16 cellular contexts compared by ENCODE assay signal in the genomic region with DNA sequence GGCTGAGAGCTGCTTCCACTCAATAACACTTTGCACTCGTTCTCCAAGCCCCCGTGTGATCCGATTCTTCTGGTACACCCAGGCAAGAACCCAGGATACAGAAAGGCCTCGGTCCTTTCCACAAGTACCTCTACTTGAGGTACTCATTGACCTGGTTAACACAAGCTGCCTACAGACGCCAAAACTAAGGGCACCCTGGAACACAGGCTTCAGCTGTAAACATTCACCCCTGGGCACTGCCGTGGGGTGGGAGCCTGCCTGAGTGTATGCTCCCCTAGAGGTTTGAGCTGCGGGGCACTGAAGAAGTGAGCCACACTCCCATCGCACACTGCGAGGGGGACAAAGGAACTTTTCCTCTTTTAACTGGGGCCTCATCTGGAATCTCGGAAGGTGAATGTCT. TPM values are rescaled to one million over a fixed set of nuclear protein-coding genes. Genes with fewer than 3 reads are reported as not detected.
DNase-seq lines count a peak whose midpoint lies in the region; ATAC-seq, FAIRE-seq and TF ChIP-seq lines count a peak whose summit lies in the region.
"Had no signal": no experiment of that assay in that cellular context is flagged by ENCODE, and none has a peak within 500 bp of the region (broad histone marks: within the 10 kb centered on the region; RNA-seq: fewer than 3 reads in every experiment).

No MANE protein-coding gene starts in this region.

- DNase-seq in AG10803 (ENCODE audit: low read depth), result no peak
- no peak for DNase-seq in IMR-90
- DNase-seq in endothelial cell of umbilical vein (ENCODE audit: low read depth, low spot score), result peak; percentile 7
- no peak for DNase-seq in NCI-H2196 treated with DMSO at 0.1 percent for 48 hours (lab: John Stamatoyannopoulos, UW; ENCODE audit: unreplicated experiment)
- no peak for DNase-seq in hypothalamus (lab: John Stamatoyannopoulos, UW)
- DNase-seq in SKM-1 treated with dmso at 0.1 percent for 144 hours (lab: John Stamatoyannopoulos, UW; ENCODE audit: unreplicated experiment), result no peak
- no peak for DNase-seq in NCI-H2107 treated with DMSO at 0.1 percent for 48 hours (lab: John Stamatoyannopoulos, UW; ENCODE audit: unreplicated experiment)
- DNase-seq: caudate nucleus, NCI-H1694 had no signal

- CTCF ChIA-PET in IMR-90 (lab: Yijun Ruan, JAX), result no interaction called here
- CTCF ChIA-PET in endothelial cell of umbilical vein (lab: Charles Lee), result no interaction called here

- H4K20me1 ChIP-seq in IMR-90 (ENCODE audit: insufficient read depth, low read length) (no peaks in the 10 kb centered on the region), endothelial cell of umbilical vein (replicated peaks; ENCODE audit: control insufficient read depth, extremely low read depth, insufficient read depth, low read length) (no peaks in the 10 kb centered on the region)

- H3K36me3 ChIP-seq in IMR-90 (ENCODE audit: control insufficient read depth, insufficient read depth, low read length) (no peaks in the 10 kb centered on the region), endothelial cell of umbilical vein (ENCODE audit: control insufficient read depth in 2 of 2, extremely low read depth in 1 of 2, insufficient read depth in 2 of 2, low read length in 2 of 2) (no peaks in the 10 kb centered on the region)
- H3K36me3 ChIP-seq: tibial nerve had no signal

- intact Hi-C loops in IMR-90 (cut with micrococcal nuclease), result loop anchor here (10.0 kb wide), 1 partner anchor 151 kb away; a partner anchor contains a TSS
- intact Hi-C loops in endothelial cell of umbilical vein (cut with micrococcal nuclease), result no loop called here

- no peak overlapping the region for H3K4ac ChIP-seq in IMR-90 (ENCODE audit: low read depth, low read length)

- dilution Hi-C loops in IMR-90 (cut with HindIII; ENCODE audit: low sequenced_read_pairs, unreplicated experiment), result no loop called here
- dilution Hi-C loops in endothelial cell of umbilical vein (cut with MboI; ENCODE audit: extremely low pct_ligation_motif_present, low sequenced_read_pairs), result no loop called here

- H2BK15ac ChIP-seq in IMR-90 (ENCODE audit: low read depth, low read length), result no peak overlapping the region

- peaks cover 13% of the 10 kb centered on the region for H3K9me3 Mint-ChIP-seq in nephron

- H2AK5ac ChIP-seq in IMR-90 (ENCODE audit: low read depth, low read length), result no peak overlapping the region

- no peak overlapping the region for H3K23ac ChIP-seq in IMR-90 (ENCODE audit: low read depth, low read length)

- POLR2A ChIA-PET in IMR-90 (lab: Charles Lee; ENCODE audit: unreplicated experiment), result interaction anchor here (0.6 kb wide), 1 partner anchor 15 kb away, joined by 3 read pairs; no protein-coding TSS in a partner anchor
- POLR2A ChIA-PET in endothelial cell of umbilical vein (lab: Charles Lee), result no interaction called here

- BruUV-seq in IMR-90 (replicated peaks; lab: Mats Ljungman, UMichigan), result no TSS peak
- BruUV-seq in endothelial cell of umbilical vein (replicated peaks; lab: Mats Ljungman, UMichigan), result no TSS peak

- H3K27me3 ChIP-seq in IMR-90 (ENCODE audit: control insufficient read depth, insufficient read depth, low read length) (peaks cover 8% of the 10 kb centered on the region), endothelial cell of umbilical vein (ENCODE audit: control insufficient read depth in 2 of 2, insufficient read depth in 2 of 2, low read length in 2 of 2) (no peaks in the 10 kb centered on the region)
- H3K27me3 ChIP-seq: tibial nerve had no signal

- H2AK9ac ChIP-seq in IMR-90 (replicated peaks; ENCODE audit: low read depth, low read length, poor library complexity), result no peak overlapping the region

- H3K56ac ChIP-seq in IMR-90 (ENCODE audit: extremely low read depth, insufficient read depth, low read length), result no peak overlapping the region

- H2BK120ac ChIP-seq in IMR-90 (ENCODE audit: low read depth, low read length), result no peak overlapping the region

- TF ChIP-seq POLR2A in IMR-90 (IDR thresholded peaks at IDR 0.05; ENCODE audit: low read depth, low read length), result no peak
- TF ChIP-seq POLR2A in endothelial cell of umbilical vein (IDR thresholded peaks at IDR 0.05; ENCODE audit: low read depth, low read length), result no peak

- no peak overlapping the region for H4K5ac ChIP-seq in IMR-90 (ENCODE audit: low read depth, low read length)

- TF ChIP-seq CTCF in AG10803 (conservative IDR thresholded peaks at IDR 0.05; ENCODE audit: low read length) (no peak), IMR-90 (conservative IDR thresholded peaks at IDR 0.05; ENCODE audit: low read depth, low read length) (no peak), endothelial cell of umbilical vein (IDR thresholded peaks at IDR 0.05; ENCODE audit: extremely low read depth in 1 of 2, insufficient read depth in 1 of 2, low read depth in 1 of 2, low read length in 2 of 2) (no peak), nephron (IDR thresholded peaks at IDR 0.05; ENCODE audit: unreplicated experiment in 3 of 3) (no peak)

- no peaks in the 10 kb centered on the region for H3K4me1 ChIP-seq in IMR-90 (ENCODE audit: control insufficient read depth, insufficient read depth, low read length)
- no peaks in the 10 kb centered on the region for H3K4me1 ChIP-seq in endothelial cell of umbilical vein (ENCODE audit: control insufficient read depth, extremely low read depth, insufficient read depth, low read length)
- H3K4me1 ChIP-seq: tibial nerve had no signal

- H3K9me1 ChIP-seq in IMR-90 (ENCODE audit: insufficient read depth, low read length) (no peaks in the 10 kb centered on the region), endothelial cell of umbilical vein (replicated peaks; ENCODE audit: control insufficient read depth, extremely low read depth, insufficient read depth, low read length) (no peaks in the 10 kb centered on the region)

- no peak overlapping the region for H2BK5ac ChIP-seq in IMR-90 (ENCODE audit: low read depth, low read length, poor library complexity, severe bottlenecking)

- H3K4me3 Mint-ChIP-seq in nephron, result peak overlapping the region; percentile 78 to 88 (median 87)

- H2BK20ac ChIP-seq in IMR-90 (ENCODE audit: low read depth, low read length), result no peak overlapping the region

- no peaks in the 10 kb centered on the region for H3K79me2 ChIP-seq in endothelial cell of umbilical vein (ENCODE audit: control insufficient read depth, insufficient read depth, low read length)

- H2AFZ ChIP-seq in IMR-90 (replicated peaks; ENCODE audit: low read length, poor library complexity) (peak overlapping the region; percentile 49), endothelial cell of umbilical vein (ENCODE audit: low read depth, low read length) (peak overlapping the region; percentile 85)

- no peak for FAIRE-seq in endothelial cell of umbilical vein (lab: Jason Lieb, UNC)
- FAIRE-seq: H54 had no signal

- 50% methylated on average over 2 of the region's 10 CpGs; no CpG with 5 or more reads in 1 of the 2 experiments for WGBS in IMR-90 (ENCODE audit: extremely low coverage in 2 of 2, insufficient read length in 1 of 2), 2 experiments

- no peak overlapping the region for H4K8ac ChIP-seq in IMR-90 (ENCODE audit: low read depth in 2 of 2, low read length in 2 of 2)

- no peak for TF ChIP-seq RAD21 in IMR-90 (IDR thresholded peaks at IDR 0.05; ENCODE audit: low read length)

- H3K27ac ChIP-seq in IMR-90 (ENCODE audit: insufficient read depth, low read length) (no peak overlapping the region), endothelial cell of umbilical vein (ENCODE audit: insufficient read depth, low read depth, low read length) (no peak overlapping the region)
- H3K27ac ChIP-seq: C4-2B, tibial nerve had no signal

- peaks cover 5% of the 10 kb centered on the region for H3K36me3 Mint-ChIP-seq in nephron (ENCODE audit: low read depth)

- no peaks in the 10 kb centered on the region for H3K79me1 ChIP-seq in IMR-90 (ENCODE audit: low read depth in 1 of 2, low read length in 2 of 2)

- peak overlapping the region; percentile 53 for H3K4me3 ChIP-seq in AG10803 (ENCODE audit: low read length)
- H3K4me3 ChIP-seq in IMR-90 (ENCODE audit: insufficient read depth, low read depth, low read length), result peak overlapping the region; percentile 47
- peak overlapping the region; percentile 29 to 41 (median 38) for H3K4me3 ChIP-seq in endothelial cell of umbilical vein (replicated peaks in 1 of 3; ENCODE audit: insufficient read depth in 1 of 3, low read depth in 1 of 3, low read length in 3 of 3)

- H4K91ac ChIP-seq in IMR-90 (ENCODE audit: insufficient read depth, low read depth, low read length), result no peak overlapping the region

- ATAC-seq in IMR-90 (ENCODE audit: low read depth), result no peak

- in situ Hi-C loops in IMR-90 (cut with MboI; ENCODE audit: low sequenced_read_pairs), result no loop called here

- no peak overlapping the region for H3K18ac ChIP-seq in IMR-90 (ENCODE audit: low read depth, low read length)

- H3K9ac ChIP-seq in IMR-90 (ENCODE audit: low read depth, low read length), result no peak overlapping the region; the same call in 1 of the 2 replicates
- H3K9ac ChIP-seq in endothelial cell of umbilical vein (replicated peaks; ENCODE audit: extremely low read depth, insufficient read depth, low read length), result no peak overlapping the region

- H3K14ac ChIP-seq in IMR-90 (replicated peaks; ENCODE audit: low read depth, low read length), result no peak overlapping the region

- H3K27me3 Mint-ChIP-seq in nephron (ENCODE audit: low read depth), result peaks cover 6% of the 10 kb centered on the region

- H3K4me2 ChIP-seq in IMR-90 (ENCODE audit: low read depth, low read length), result no peak overlapping the region
- no peak overlapping the region for H3K4me2 ChIP-seq in endothelial cell of umbilical vein (ENCODE audit: insufficient read depth, low read length)

- H3K27ac Mint-ChIP-seq in nephron, result peak overlapping the region in 2 of 3 experiments; percentile 4 to 40
- H3K27ac Mint-ChIP-seq: T-helper 17 cell had no signal

- H3K4me1 Mint-ChIP-seq in nephron, result no peaks in the 10 kb centered on the region

- H3K9me3 ChIP-seq in IMR-90 (ENCODE audit: control insufficient read depth, insufficient read depth, low read length) (no peaks in the 10 kb centered on the region), endothelial cell of umbilical vein (replicated peaks; ENCODE audit: control insufficient read depth, insufficient read depth, low read length) (no peaks in the 10 kb centered on the region)

RNA-seq across cellular contexts. Expression of a gene that starts 30.5 kb away (rescaled TPM):
- under 0.01 TPM in 2 replicates for total RNA-seq in IMR-90 (2012; rRNA removed)
- 0.38 and 0.53 TPM in 2 replicates for polyA plus RNA-seq in IMR-90 (2012; rRNA removed)
- polyA plus RNA-seq in IMR-90 (2012; cell fraction: cytosol; rRNA removed), result 0.35 and 0.43 TPM in 2 replicates
- polyA plus RNA-seq in IMR-90 (2012; cell fraction: nucleus; rRNA removed; ENCODE audit: low replicate concordance), result 0.26 and 0.40 TPM in 2 replicates
- 4.2 and 4.8 TPM in 2 replicates for total RNA-seq in endothelial cell of umbilical vein
- polyA plus RNA-seq in endothelial cell of umbilical vein, result 4.9 and 5.1 TPM in 2 replicates
- polyA plus RNA-seq in endothelial cell of umbilical vein (2011; cell fraction: cytosol; rRNA removed), result 3.2 and 3.4 TPM in 2 replicates
- polyA plus RNA-seq in endothelial cell of umbilical vein (2011; cell fraction: nucleus; rRNA removed), result 2.3 and 3.0 TPM in 2 replicates
- polyA plus RNA-seq in endothelial cell of umbilical vein (2012), result 4.1 and 7.1 TPM in 2 replicates
- polyA minus RNA-seq in endothelial cell of umbilical vein, result 3.6 and 4.3 TPM in 2 replicates
- polyA minus RNA-seq in endothelial cell of umbilical vein (2011; cell fraction: cytosol; rRNA and poly(A)+ RNA removed), result 2.2 TPM
- 1.5 and 2.0 TPM in 2 replicates for polyA minus RNA-seq in endothelial cell of umbilical vein (2011; cell fraction: nucleus; rRNA and poly(A)+ RNA removed)

RNA-seq across cellular contexts. Expression of a gene that starts 54.2 kb away (rescaled TPM):
- total RNA-seq in IMR-90 (2012; rRNA removed), result not detected in 2 replicates
- polyA plus RNA-seq in IMR-90 (2012; rRNA removed), result not detected in 2 replicates
- polyA plus RNA-seq in IMR-90 (2012; cell fraction: cytosol; rRNA removed), result not detected in 2 replicates
- not detected in 2 replicates for polyA plus RNA-seq in IMR-90 (2012; cell fraction: nucleus; rRNA removed; ENCODE audit: low replicate concordance)
- not detected in 2 replicates for total RNA-seq in endothelial cell of umbilical vein
- polyA plus RNA-seq in endothelial cell of umbilical vein, result not detected in 2 replicates
- polyA plus RNA-seq in endothelial cell of umbilical vein (2011; cell fraction: cytosol; rRNA removed), result not detected in 2 replicates
- polyA plus RNA-seq in endothelial cell of umbilical vein (2011; cell fraction: nucleus; rRNA removed), result not detected in 2 replicates
- polyA plus RNA-seq in endothelial cell of umbilical vein (2012), result not detected in 2 replicates
- not detected in 2 replicates for polyA minus RNA-seq in endothelial cell of umbilical vein
- not detected for polyA minus RNA-seq in endothelial cell of umbilical vein (2011; cell fraction: cytosol; rRNA and poly(A)+ RNA removed)
- polyA minus RNA-seq in endothelial cell of umbilical vein (2011; cell fraction: nucleus; rRNA and poly(A)+ RNA removed), result not detected in 2 replicates
- total RNA-seq: fibroblast of lung, renal cortical epithelial cell, T-helper 17 cell, tibial nerve had no signal
- polyA plus RNA-seq: fibroblast of lung had no signal
